Comparison of ENCODE assay signal across 18 cellular contexts in genomic region chr15:34793071-34793470, GRCh38. TPM values are rescaled to one million over a fixed set of nuclear protein-coding genes. Genes with fewer than 3 reads are reported as not detected.
"Had no signal": no experiment of that assay in that cellular context is flagged by ENCODE, and none has a peak within 500 bp of the region (broad histone marks: within the 10 kb centered on the region; RNA-seq: fewer than 3 reads in every experiment).

No MANE protein-coding gene starts in this region.

- H3K36me3 Mint-ChIP-seq: memory B cell; stimulated activated memory B cell treated with anti-CD40 and anti-IgM and Interleukin-4, amounts not matched to agents 10 μg/mL and 1 μg/mL and 100 μg/mL, for 72 hours had no signal

- H3K27ac Mint-ChIP-seq: activated B cell treated with CpG ODN at 0.5 μM for 24 hours; activated CD4-positive, alpha-beta T cell treated with anti-CD3 and anti-CD28 coated beads, Interleukin-2, amount 10 ng/mL, durations not matched to agents 7 days and 5 days; activated naive CD4-positive, alpha-beta T cell treated with anti-CD3 and anti-CD28 coated beads, Interleukin-2, amount 50 U/mL, for 72 hours; activated T-cell treated with anti-CD3 and anti-CD28 coated beads, Interleukin-2, amount 50 U/mL, for 72 hours; memory B cell; nephron progenitor cell; stimulated activated memory B cell treated with anti-CD40 and anti-IgM and Interleukin-4, amounts not matched to agents 10 μg/mL and 1 μg/mL and 100 μg/mL, for 72 hours had no signal

- H3K4me1 Mint-ChIP-seq: activated B cell treated with CpG ODN at 0.5 μM for 24 hours; activated CD4-positive, alpha-beta T cell treated with anti-CD3 and anti-CD28 coated beads, Interleukin-2, amount 10 ng/mL, durations not matched to agents 7 days and 5 days; memory B cell had no signal

- H3K4me3 Mint-ChIP-seq: activated B cell treated with CpG ODN at 0.5 μM for 24 hours; activated CD4-positive, alpha-beta T cell treated with anti-CD3 and anti-CD28 coated beads, Interleukin-2, amount 10 ng/mL, durations not matched to agents 7 days and 5 days; activated T-cell treated with anti-CD3 and anti-CD28 coated beads, Interleukin-2, amount 50 U/mL, for 72 hours; memory B cell; stimulated activated memory B cell treated with anti-CD40 and anti-IgM and Interleukin-4, amounts not matched to agents 10 μg/mL and 1 μg/mL and 100 μg/mL, for 72 hours had no signal

- H3K4me1 ChIP-seq: prostate gland had no signal

- H3K4me3 ChIP-seq: prostate gland, thyroid gland had no signal

- DNase-seq: activated B cell treated with CpG ODN at 0.5 μM for 24 hours; activated CD4-positive, alpha-beta T cell treated with anti-CD3 and anti-CD28 coated beads, Interleukin-2, amount 10 ng/mL, durations not matched to agents 7 days and 5 days; activated CD8-positive, alpha-beta memory T cell treated with anti-CD3 and anti-CD28 coated beads, Interleukin-2, amount 50 U/mL, for 48 hours; activated gamma-delta T cell; activated T-cell treated with anti-CD3 and anti-CD28 coated beads, Interleukin-2, amount 50 U/mL, for 72 hours; effector CD8-positive, alpha-beta T cell; foreskin fibroblast; nephron progenitor cell; stimulated activated CD4-positive, alpha-beta T cell treated with anti-CD3 and anti-CD28 coated beads, Interleukin-2, amount 100 ng/mL, for 48 hours; SW 1271; thyroid gland had no signal

- ATAC-seq: activated naive CD4-positive, alpha-beta T cell treated with anti-CD3 and anti-CD28 coated beads, Interleukin-2, amount 50 U/mL, for 72 hours; activated T-cell treated with anti-CD3 and anti-CD28 coated beads, Interleukin-2, amount 50 U/mL, for 72 hours; left lobe of liver; sciatic nerve; stimulated activated memory B cell treated with anti-CD40 and anti-IgM and Interleukin-4, amounts not matched to agents 10 μg/mL and 1 μg/mL and 100 μg/mL, for 72 hours had no signal

- H3K36me3 ChIP-seq: prostate gland, thyroid gland had no signal

- H3K9me3 ChIP-seq: prostate gland, thyroid gland had no signal

- H3K27ac ChIP-seq: prostate gland, thyroid gland had no signal

- H3K9me3 Mint-ChIP-seq: activated B cell treated with CpG ODN at 0.5 μM for 24 hours; activated CD4-positive, alpha-beta T cell treated with anti-CD3 and anti-CD28 coated beads, Interleukin-2, amount 10 ng/mL, durations not matched to agents 7 days and 5 days; activated naive CD4-positive, alpha-beta T cell treated with anti-CD3 and anti-CD28 coated beads, Interleukin-2, amount 50 U/mL, for 72 hours; activated T-cell treated with anti-CD3 and anti-CD28 coated beads, Interleukin-2, amount 50 U/mL, for 72 hours; memory B cell; nephron progenitor cell; stimulated activated memory B cell treated with anti-CD40 and anti-IgM and Interleukin-4, amounts not matched to agents 10 μg/mL and 1 μg/mL and 100 μg/mL, for 72 hours had no signal

RNA-seq across cellular contexts. Expression of gene GJD2, which starts 38.3 kb away (rescaled TPM):
- polyA plus RNA-seq: endothelial cell of umbilical vein had no signal
